8 cellular contexts compared by ENCODE assay signal in the genomic region with DNA sequence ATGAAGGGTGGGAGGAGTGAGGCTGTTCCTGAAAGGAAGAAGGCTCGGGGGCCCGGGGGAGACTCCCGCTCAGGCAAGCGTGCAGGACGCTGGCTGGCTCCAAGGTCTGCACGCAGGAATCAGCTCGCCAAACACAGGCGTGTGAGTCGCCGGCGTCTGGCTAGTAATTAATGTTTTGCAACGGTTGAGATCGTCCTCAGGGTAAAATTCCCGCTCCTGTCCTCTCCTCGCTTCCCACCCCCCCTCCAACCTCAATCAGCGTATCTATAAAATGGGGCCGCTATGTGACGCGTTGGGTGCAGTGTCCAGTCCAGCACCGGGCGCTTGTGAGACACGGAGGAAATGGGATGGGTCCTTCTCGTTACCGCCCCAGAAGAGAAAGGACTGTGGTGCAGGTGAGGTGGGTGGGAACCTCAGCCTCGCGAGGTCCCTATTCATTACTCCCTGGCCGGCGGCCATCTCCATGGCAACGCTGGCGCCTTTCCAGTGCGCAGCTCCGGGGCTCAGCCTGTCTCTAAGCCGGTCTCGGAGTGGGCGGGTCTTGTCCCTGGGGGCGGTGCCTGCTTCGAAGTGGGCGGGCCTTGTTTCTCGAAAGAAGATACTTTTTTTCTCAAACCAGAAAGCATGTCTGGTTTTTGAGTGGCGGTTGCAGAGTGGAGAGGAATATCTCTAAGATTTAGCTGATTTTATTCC. TPM values are rescaled to one million over a fixed set of nuclear protein-coding genes. Genes with fewer than 3 reads are reported as not detected.
A peak's percentile ranks its signal among the peaks of the same experiment; 100 is the strongest.
DNase-seq lines count a peak whose midpoint lies in the region; ATAC-seq and TF ChIP-seq lines count a peak whose summit lies in the region.

No MANE protein-coding gene starts in this region.

- peak overlapping the region; percentile 37 for H3K9ac ChIP-seq in mammary epithelial cell (ENCODE audit: insufficient read depth, low read length)

- H4K20me1 ChIP-seq in mammary epithelial cell (ENCODE audit: insufficient read depth, low read length): no peaks in the 10 kb centered on the region

- BruUV-seq in mammary epithelial cell (replicated peaks; lab: Mats Ljungman, UMichigan): no TSS peak

- dilution Hi-C loops in mammary epithelial cell (cut with HindIII; ENCODE audit: low sequenced_read_pairs): no loop called here

- ATAC-seq in GM18505 (IDR thresholded peaks at IDR 0.05; ENCODE audit: unreplicated experiment) (peak; percentile 92), HG03066 (IDR thresholded peaks at IDR 0.05; ENCODE audit: low read depth, unreplicated experiment) (peak; percentile 68), HG03378 (IDR thresholded peaks at IDR 0.05; ENCODE audit: unreplicated experiment) (no peak)

- peak overlapping the region; percentile 95 for H2AFZ ChIP-seq in mammary epithelial cell (ENCODE audit: low read depth, low read length)

- CTCF ChIA-PET in mammary epithelial cell (lab: Charles Lee; ENCODE audit: low non-redundant PET): no interaction called here

- TF ChIP-seq POLR2A in GM18505 (IDR thresholded peaks at IDR 0.05; ENCODE audit: borderline replicate concordance, extremely low read depth, insufficient read depth, insufficient read length): no peak

- DNase-seq in NCI-H2171 treated with DMSO at 0.1 percent for 48 hours (lab: John Stamatoyannopoulos, UW): peak; percentile 94
- DNase-seq in mammary epithelial cell: peak; percentile 95
- DNase-seq in iPS-NIHi7 (ENCODE audit: extremely low spot score): peak; percentile 96

- WGBS in mammary epithelial cell (ENCODE audit: low coverage, missing lambda C conversion rate): 0% methylated on average over 22 of the region's 40 CpGs

- intact Hi-C loops in mammary epithelial cell (cut with micrococcal nuclease): no loop called here

- peak overlapping the region; percentile 50 for H3K4me3 ChIP-seq in WI38 (ENCODE audit: low read depth, low read length)
- peak overlapping the region; percentile 43 to 54 (median 44) for H3K4me3 ChIP-seq in mammary epithelial cell (replicated peaks in 1 of 3; ENCODE audit: insufficient read depth in 1 of 3, low read depth in 2 of 3, low read length in 3 of 3)
- H3K4me3 ChIP-seq in skin epidermis: peak overlapping the region; percentile 7 to 33 (median 20)

- peak overlapping the region; percentile 88 for H3K4me2 ChIP-seq in mammary epithelial cell (ENCODE audit: insufficient read depth, low read depth, low read length)

- H3K36me3 ChIP-seq in mammary epithelial cell (ENCODE audit: insufficient read depth, low read length): no peaks in the 10 kb centered on the region

- H3K9me3 ChIP-seq in mammary epithelial cell (replicated peaks; ENCODE audit: insufficient read depth, low read length): no peaks in the 10 kb centered on the region

- H3K27me3 ChIP-seq in mammary epithelial cell (ENCODE audit: insufficient read depth, low read length): no peaks in the 10 kb centered on the region

- H3K27ac ChIP-seq in mammary epithelial cell (ENCODE audit: insufficient read depth, low read depth, low read length): peak overlapping the region; percentile 7
- H3K27ac ChIP-seq in skin epidermis: peak overlapping the region in 1 of 21 experiments; percentile 14

- TF ChIP-seq CTCF in WI38 (IDR thresholded peaks at IDR 0.05; ENCODE audit: low read depth, low read length): no peak
- TF ChIP-seq CTCF in mammary epithelial cell (conservative IDR thresholded peaks at IDR 0.05 in 1 of 2, IDR thresholded peaks at IDR 0.05 in 1 of 2; ENCODE audit: extremely low read depth in 1 of 2, insufficient read depth in 1 of 2, low read depth in 1 of 2, low read length in 2 of 2): no peak

- no peaks in the 10 kb centered on the region for H3K79me2 ChIP-seq in mammary epithelial cell (ENCODE audit: insufficient read depth, low read length)

- in situ Hi-C loops in mammary epithelial cell (cut with MboI; ENCODE audit: low sequenced_read_pairs in 2 of 2): no loop called here

- H3K4me1 ChIP-seq in mammary epithelial cell (ENCODE audit: insufficient read depth, low read length): peaks cover 14% of the 10 kb centered on the region

RNA-seq across cellular contexts. Expression of a gene that starts 6.5 kb away (rescaled TPM):
- 10 to 100 TPM in 1 of 2 donors, 1 to 10 TPM in 1; 6.0 to 13.7 TPM for total RNA-seq in mammary epithelial cell
- 2.7 TPM for polyA plus RNA-seq in mammary epithelial cell
- polyA minus RNA-seq in mammary epithelial cell: 0.52 TPM

RNA-seq across cellular contexts. Expression of a gene that starts 12.2 kb away (rescaled TPM):
- total RNA-seq in mammary epithelial cell: 10 to 100 TPM in 1 of 2 donors, 1 to 10 TPM in 1; 5.3 to 13.4 TPM
- 3.7 TPM for polyA plus RNA-seq in mammary epithelial cell
- polyA minus RNA-seq in mammary epithelial cell: 15.5 TPM

RNA-seq across cellular contexts. Expression of a gene that starts 13.0 kb away (rescaled TPM):
- 10 to 100 TPM; 11.0 to 14.3 TPM for total RNA-seq in mammary epithelial cell
- polyA plus RNA-seq in mammary epithelial cell: 6.9 TPM
- 4.6 TPM for polyA minus RNA-seq in mammary epithelial cell

RNA-seq across cellular contexts. Expression of a gene that starts 18.3 kb away (rescaled TPM):
- 1 to 10 TPM; 1.5 to 8.8 TPM for total RNA-seq in mammary epithelial cell
- 2.1 TPM for polyA plus RNA-seq in mammary epithelial cell
- 2.9 TPM for polyA minus RNA-seq in mammary epithelial cell

RNA-seq across cellular contexts. Expression of a gene that starts 37.2 kb away (rescaled TPM):
- 1 to 10 TPM; 4.2 to 6.1 TPM for total RNA-seq in mammary epithelial cell
- 2.7 TPM for polyA plus RNA-seq in mammary epithelial cell
- 6.7 TPM for polyA minus RNA-seq in mammary epithelial cell
